In genomic region chr10:73879296-73880173, GRCh38 we compare ENCODE assay signal across 8 cellular contexts. TPM values are rescaled to one million over a fixed set of nuclear protein-coding genes. Genes with fewer than 3 reads are reported as not detected.
DNase-seq lines count a peak whose midpoint lies in the region; ATAC-seq, FAIRE-seq and TF ChIP-seq lines count a peak whose summit lies in the region.

No MANE protein-coding gene starts in this region.

- H2AK5ac ChIP-seq in H1 (ENCODE audit: low read depth, low read length) = no peak overlapping the region

- POLR2A ChIA-PET in H1 (lab: Charles Lee; ENCODE audit: partially characterized antibody) = interaction anchor here (0.6 to 2.4 kb wide), 11 partner anchors 12 to 172 kb away, joined by 3 to 10 read pairs (median 4); a partner anchor contains a TSS

- H3K36me3 ChIP-seq in H1 (ENCODE audit: control insufficient read depth in 2 of 4, insufficient read depth in 4 of 4, low read length in 3 of 4) = no peaks in the 10 kb centered on the region

- no peak overlapping the region for H4K91ac ChIP-seq in H1 (replicated peaks; ENCODE audit: insufficient read length, low read length)

- H3K23me2 ChIP-seq in H1 (ENCODE audit: low read depth, low read length) = peaks cover 6% of the 10 kb centered on the region; the same call in 1 of the 2 replicates

- no peak overlapping the region for H3K56ac ChIP-seq in H1 (replicated peaks; ENCODE audit: insufficient read length, low read depth, low read length)

- no peak overlapping the region for H3K9ac ChIP-seq in H1 (replicated peaks in 1 of 4; ENCODE audit: extremely low read depth in 1 of 4, low read depth in 3 of 4, low read length in 3 of 4)

- H3K18ac ChIP-seq in H1 (ENCODE audit: extremely low read depth, low read length) = no peak overlapping the region

- no peak overlapping the region for H2BK5ac ChIP-seq in H1 (ENCODE audit: low read depth, low read length)

- no peaks in the 10 kb centered on the region for H4K20me1 ChIP-seq in H1 (replicated peaks in 1 of 2; ENCODE audit: control insufficient read depth in 1 of 2, insufficient read depth in 2 of 2, low read length in 2 of 2)

- ATAC-seq in GM19328 (IDR thresholded peaks at IDR 0.05; ENCODE audit: unreplicated experiment) = peak; percentile 60
- ATAC-seq in HG03432 (IDR thresholded peaks at IDR 0.05; ENCODE audit: unreplicated experiment) = peak; percentile 85

- DNase-seq in NK-92 treated with Interleukin-12 subunit alpha and Interleukin-12 subunit beta, amount 100 ng/mL, for 24 hours (lab: John Stamatoyannopoulos, UW) = peak; percentile 79
- peak; percentile 86 to 89 for DNase-seq in activated CD8-positive, alpha-beta memory T cell treated with anti-CD3 and anti-CD28 coated beads for 4 hours (ENCODE audit: low read depth in 2 of 2)
- DNase-seq in H1 (ENCODE audit: low read depth in 1 of 2, low spot score in 2 of 2) = peak; percentile 50 to 87
- DNase-seq in mucosa of gallbladder (ENCODE audit: low spot score) = peak; percentile 91
- DNase-seq in stimulated activated CD8-positive, alpha-beta memory T cell treated with anti-CD3 and anti-CD28 coated beads, Interleukin-4, amount 100 ng/mL, for 4 hours (ENCODE audit: low read depth in 2 of 2, low spot score in 1 of 2) = peak; percentile 86 to 88

- H3K79me2 ChIP-seq in H1 (ENCODE audit: control insufficient read depth in 1 of 2, insufficient read depth in 2 of 2, low read length in 2 of 2) = no peaks in the 10 kb centered on the region

- no peak for TF ChIP-seq POLR2A in H1 (IDR thresholded peaks at IDR 0.05; ENCODE audit: control extremely low read depth in 1 of 2, low read depth in 2 of 2, low read length in 2 of 2)

- H3K9me3 ChIP-seq in H1 (ENCODE audit: insufficient read depth in 2 of 2, low read depth in 1 of 2, low read length in 1 of 2) = no peaks in the 10 kb centered on the region

- H3K4me3 ChIP-seq in H1 (ENCODE audit: extremely low read depth in 1 of 4, insufficient read depth in 2 of 4, low read depth in 3 of 4, low read length in 4 of 4) = no peak overlapping the region

- H3K14ac ChIP-seq in H1 (ENCODE audit: insufficient read length) = no peak overlapping the region

- WGBS in H1 (ENCODE audit: extremely low coverage in 1 of 2, insufficient coverage in 1 of 2, insufficient read length in 1 of 2, insufficient replicate concordance in 2 of 2, low coverage in 1 of 2, low lambda C conversion rate in 2 of 2, missing lambda C conversion rate in 1 of 2), 2 experiments = 28% methylated on average over 14 of the region's 14 CpGs; no CpG with 5 or more reads in 1 of the 2 experiments

- H3K4me2 ChIP-seq in H1 (ENCODE audit: insufficient read depth in 1 of 2, low read depth in 2 of 2, low read length in 2 of 2) = no peak overlapping the region; a peak in 1 of 4 replicates

- H3K4ac ChIP-seq in H1 (replicated peaks; ENCODE audit: insufficient read length, low read depth, low read length) = no peak overlapping the region

- no peaks in the 10 kb centered on the region for H3K79me1 ChIP-seq in H1 (ENCODE audit: low read depth, low read length)

- H2BK20ac ChIP-seq in H1 (ENCODE audit: low read length) = no peak overlapping the region

- no peak overlapping the region for H4K5ac ChIP-seq in H1 (ENCODE audit: insufficient read length, low read depth, low read length)

- no peak overlapping the region for H2BK12ac ChIP-seq in H1 (ENCODE audit: low read depth, low read length)

- no peak overlapping the region; the same call in 1 of the 2 replicates for H2AFZ ChIP-seq in H1 (ENCODE audit: low read length)

- TF ChIP-seq EP300 in H1 (IDR thresholded peaks at IDR 0.05; ENCODE audit: borderline replicate concordance in 1 of 2, low read depth in 2 of 2, low read length in 2 of 2) = no peak

- peaks cover 0 to 3% (median 0%) of the 10 kb centered on the region in 4 experiments; a peak in 1 of 7 replicates for H3K27me3 ChIP-seq in H1 (replicated peaks in 1 of 4; ENCODE audit: control insufficient read depth in 3 of 4, extremely low read depth in 1 of 4, insufficient read depth in 3 of 4, low read length in 3 of 4)

- H4K8ac ChIP-seq in H1 (ENCODE audit: extremely low read depth, insufficient read depth, low read length) = no peak overlapping the region

- H3K27ac ChIP-seq in C4-2B (no peak overlapping the region), H1 (ENCODE audit: low read depth, low read length) (no peak overlapping the region)

- H2BK15ac ChIP-seq in H1 (ENCODE audit: low read length) = no peak overlapping the region

- H3K4me1 ChIP-seq in H1 (replicated peaks in 1 of 4; ENCODE audit: control insufficient read depth in 3 of 4, insufficient read depth in 4 of 4, low read length in 3 of 4) = peaks cover 0 to 8% (median 4%) of the 10 kb centered on the region in 4 experiments; a peak in 5 of 7 replicates

- H3K23ac ChIP-seq in H1 (ENCODE audit: insufficient read length) = no peak overlapping the region

- peak; percentile 78 to 90 for TF ChIP-seq RAD21 in H1 (IDR thresholded peaks at IDR 0.05 in 1 of 2, conservative IDR thresholded peaks at IDR 0.05 in 1 of 2; ENCODE audit: low read depth in 2 of 2, low read length in 2 of 2)

- CTCF ChIA-PET in H1 (lab: Charles Lee; ENCODE audit: partially characterized antibody) = interaction anchor here (0.6 to 27.0 kb wide), 63 partner anchors 9 to 1327 kb away, joined by 3 to 681 read pairs (median 4); no protein-coding TSS in a partner anchor

- TF ChIP-seq CTCF in C4-2B (conservative IDR thresholded peaks at IDR 0.05) = peak; percentile 95
- peak; percentile 89 to 95 (median 90) for TF ChIP-seq CTCF in H1 (IDR thresholded peaks at IDR 0.05; ENCODE audit: control extremely low read depth in 1 of 3, insufficient read depth in 1 of 3, low read depth in 1 of 3, low read length in 3 of 3)

- no peak overlapping the region for H2BK120ac ChIP-seq in H1 (replicated peaks; ENCODE audit: low read depth, low read length)

- peak; percentile 55 for FAIRE-seq in H1 (lab: Jason Lieb, UNC)

TF ChIP-seq in H1, 55 proteins besides CTCF, POLR2A, EP300 and RAD21:
- TF ChIP-seq JUND (IDR thresholded peaks at IDR 0.05; ENCODE audit: low read length) (peak; percentile 28; the same call in 1 of the 2 replicates), CREB1 (IDR thresholded peaks at IDR 0.05) (peak; percentile 92), SIX5 (IDR thresholded peaks at IDR 0.05; ENCODE audit: low read depth, low read length) (no peak), SIN3A (conservative IDR thresholded peaks at IDR 0.05 in 1 of 2, IDR thresholded peaks at IDR 0.05 in 1 of 2; ENCODE audit: low read depth in 1 of 2, low read length in 2 of 2) (peak; percentile 78 to 94; a peak in 3 of 4 replicates), CEBPB (IDR thresholded peaks at IDR 0.05; ENCODE audit: low read depth, low read length) (no peak), MAX (IDR thresholded peaks at IDR 0.05) (peak; percentile 84), TEAD4 (IDR thresholded peaks at IDR 0.05; ENCODE audit: low read depth, low read length) (0 out of 2 replicates have a peak, but pooled peaks have one; percentile 5)

RNA-seq across cellular contexts. Expression of gene CAMK2G, which starts 5.2 kb away (rescaled TPM):
- total RNA-seq in H1 (2021; fragmentation: NEBNext Ultra II Directional; extraction: Animal tissue kit (Norgen Biotek cat#: 25700)) = 29.9 and 31.7 TPM in 2 replicates
- 28.9 and 31.9 TPM in 2 replicates for polyA plus RNA-seq in H1 (2011; rRNA removed)
- polyA plus RNA-seq in H1 (2011; cell fraction: cytosol; rRNA removed) = 37.7 TPM
- polyA plus RNA-seq in H1 (2011; cell fraction: nucleus; rRNA removed) = 77.7 TPM
- polyA plus RNA-seq in H1 (2012, experiment 1 of 2) = 31.3 to 38.7 TPM (median 34.5 TPM) in 4 replicates
- 22.7 TPM for polyA plus RNA-seq in H1 (2012, experiment 2 of 2)
- 23.2 TPM for polyA plus RNA-seq in H1 (2013, experiment 1 of 2)
- polyA plus RNA-seq in H1 (2013, experiment 2 of 2) = 21.7 TPM
- 38.9 and 49.0 TPM in 2 replicates for polyA minus RNA-seq in H1 (2011; rRNA and poly(A)+ RNA removed)
- polyA minus RNA-seq in H1 (2011; cell fraction: cytosol; rRNA and poly(A)+ RNA removed) = 20.9 TPM
- polyA minus RNA-seq in H1 (2011; cell fraction: nucleus; rRNA and poly(A)+ RNA removed) = 32.5 TPM
- 43.7 TPM for total RNA-seq in mucosa of gallbladder

RNA-seq across cellular contexts. Expression of gene PLAU, which starts 31.4 kb away (rescaled TPM):
- 23.8 and 26.1 TPM in 2 replicates for total RNA-seq in H1 (2021; fragmentation: NEBNext Ultra II Directional; extraction: Animal tissue kit (Norgen Biotek cat#: 25700))
- polyA plus RNA-seq in H1 (2011; rRNA removed) = 15.8 and 16.2 TPM in 2 replicates
- 19.5 TPM for polyA plus RNA-seq in H1 (2011; cell fraction: cytosol; rRNA removed)
- polyA plus RNA-seq in H1 (2011; cell fraction: nucleus; rRNA removed) = 21.1 TPM
- polyA plus RNA-seq in H1 (2012, experiment 1 of 2) = 19.7 to 29.1 TPM (median 26.3 TPM) in 4 replicates
- 23.8 TPM for polyA plus RNA-seq in H1 (2012, experiment 2 of 2)
- 30.9 TPM for polyA plus RNA-seq in H1 (2013, experiment 1 of 2)
- polyA plus RNA-seq in H1 (2013, experiment 2 of 2) = 32.5 TPM
- 9.7 and 10.8 TPM in 2 replicates for polyA minus RNA-seq in H1 (2011; rRNA and poly(A)+ RNA removed)
- 6.0 TPM for polyA minus RNA-seq in H1 (2011; cell fraction: cytosol; rRNA and poly(A)+ RNA removed)
- 4.4 TPM for polyA minus RNA-seq in H1 (2011; cell fraction: nucleus; rRNA and poly(A)+ RNA removed)
- total RNA-seq in mucosa of gallbladder = 15.5 TPM
